In the genomic region with DNA sequence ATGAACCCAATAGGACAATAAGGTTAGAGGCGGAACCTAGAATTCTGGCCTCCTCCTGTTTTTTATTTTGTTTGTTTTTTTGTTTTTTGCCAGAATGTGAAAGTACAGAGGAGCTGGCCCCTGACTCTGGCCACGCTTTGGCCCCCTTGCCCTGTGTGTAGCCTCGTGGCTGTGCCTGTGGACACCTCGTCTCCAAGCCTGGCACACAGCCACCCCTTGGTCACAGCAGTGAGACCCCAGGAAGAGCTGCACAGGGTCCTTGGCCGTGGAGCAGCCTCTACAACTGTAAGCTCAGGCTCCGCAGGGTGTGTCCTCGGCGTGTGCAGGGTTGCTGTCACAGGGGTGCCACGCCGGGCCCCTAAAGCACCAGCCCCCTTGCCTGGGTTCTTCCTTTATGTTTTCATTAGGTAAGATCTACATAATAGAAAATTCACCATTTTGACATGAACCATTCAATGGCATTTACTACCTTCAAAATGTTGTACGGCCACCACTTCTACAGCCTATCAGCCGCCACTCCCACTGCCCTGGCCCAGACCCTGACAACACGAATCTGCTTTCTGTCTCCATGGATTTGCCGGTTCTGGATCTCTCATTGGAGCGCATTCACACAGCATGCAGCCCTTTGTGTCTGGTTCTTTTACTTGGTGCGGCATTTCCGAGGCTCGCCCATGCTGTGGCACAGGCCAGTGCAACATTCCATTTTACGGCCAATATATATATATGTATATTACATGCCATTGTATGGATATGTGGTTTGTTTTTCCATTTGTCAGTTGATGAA, we compare ENCODE assay signal across 21 cellular contexts. TPM values are rescaled to one million over a fixed set of nuclear protein-coding genes. Genes with fewer than 3 reads are reported as not detected.
DNase-seq lines count a peak whose midpoint lies in the region; ATAC-seq and TF ChIP-seq lines count a peak whose summit lies in the region.
"Had no signal": no experiment of that assay in that cellular context is flagged by ENCODE, and none has a peak within 500 bp of the region (broad histone marks: within the 10 kb centered on the region; RNA-seq: fewer than 3 reads in every experiment).

No MANE protein-coding gene starts in this region.

- ATAC-seq in activated CD8-positive, alpha-beta memory T cell treated with anti-CD3 and anti-CD28 coated beads, Interleukin-2, amount 10 ng/mL, durations not matched to agents 7 days and 5 days = no peak
- ATAC-seq in RWPE2 (ENCODE audit: low read depth) (no peak), GM18861 (IDR thresholded peaks at IDR 0.05; ENCODE audit: unreplicated experiment) (no peak)
- ATAC-seq in stimulated activated effector memory CD8-positive, alpha-beta T cell treated with anti-CD3 and anti-CD28 coated beads, Interleukin-12 subunit alpha, Interleukin-12 subunit beta, amount 100 ng/mL, for 72 hours = no peak
- ATAC-seq: GM23338, Panc1, T-helper 17 cell had no signal

- no peak overlapping the region for H3K4me3 ChIP-seq in RWPE2 (ENCODE audit: severe bottlenecking)
- H3K4me3 ChIP-seq in mesenchymal stem cell (ENCODE audit: insufficient read depth in 1 of 2, low read depth in 1 of 2, low read length in 2 of 2) = no peak overlapping the region
- H3K4me3 ChIP-seq: GM23338, thoracic aorta had no signal

- no peak overlapping the region for H4K8ac ChIP-seq in mesenchymal stem cell (ENCODE audit: low read length)

- H3K23ac ChIP-seq in mesenchymal stem cell (ENCODE audit: low read length in 2 of 2) = no peak overlapping the region

- H3K36me3 Mint-ChIP-seq in activated CD8-positive, alpha-beta memory T cell treated with anti-CD3 and anti-CD28 coated beads, Interleukin-2, amount 10 ng/mL, durations not matched to agents 7 days and 5 days = peaks cover 2% of the 10 kb centered on the region
- no peaks in the 10 kb centered on the region for H3K36me3 Mint-ChIP-seq in stimulated activated effector memory CD8-positive, alpha-beta T cell treated with anti-CD3 and anti-CD28 coated beads, Interleukin-12 subunit alpha, Interleukin-12 subunit beta, amount 100 ng/mL, for 72 hours

- no peak overlapping the region for H2AFZ ChIP-seq in mesenchymal stem cell (ENCODE audit: low read depth, low read length)
- H2AFZ ChIP-seq: GM23338 had no signal

- peak overlapping the region; percentile 68 for H4K91ac ChIP-seq in mesenchymal stem cell (ENCODE audit: low read length)

- H3K36me3 ChIP-seq in RWPE2 (ENCODE audit: low read depth) = no peaks in the 10 kb centered on the region
- peaks cover 15 to 19% of the 10 kb centered on the region in 2 experiments for H3K36me3 ChIP-seq in mesenchymal stem cell (ENCODE audit: control insufficient read depth in 1 of 2, insufficient read depth in 2 of 2, low read depth in 1 of 2, low read length in 2 of 2)
- H3K36me3 ChIP-seq: thoracic aorta had no signal

- H3K9me3 Mint-ChIP-seq in activated CD8-positive, alpha-beta memory T cell treated with anti-CD3 and anti-CD28 coated beads, Interleukin-2, amount 10 ng/mL, durations not matched to agents 7 days and 5 days (ENCODE audit: low read depth) = no peaks in the 10 kb centered on the region
- no peaks in the 10 kb centered on the region for H3K9me3 Mint-ChIP-seq in stimulated activated effector memory CD8-positive, alpha-beta T cell treated with anti-CD3 and anti-CD28 coated beads, Interleukin-12 subunit alpha, Interleukin-12 subunit beta, amount 100 ng/mL, for 72 hours
- H3K9me3 Mint-ChIP-seq: activated CD4-positive, alpha-beta T cell treated with anti-CD3 and anti-CD28 coated beads, Interleukin-2, amount 10 ng/mL, durations not matched to agents 7 days and 5 days had no signal

- no peaks in the 10 kb centered on the region for H3K27me3 ChIP-seq in RWPE2 (ENCODE audit: insufficient read depth, poor library complexity, severe bottlenecking)
- H3K27me3 ChIP-seq in mesenchymal stem cell (ENCODE audit: control insufficient read depth in 1 of 2, insufficient read depth in 1 of 2, low read length in 2 of 2) = no peaks in the 10 kb centered on the region

- TF ChIP-seq CTCF in RWPE2 (IDR thresholded peaks at IDR 0.05; ENCODE audit: poor library complexity, severe bottlenecking) = no peak

- no peak overlapping the region for H3K4me2 ChIP-seq in mesenchymal stem cell (ENCODE audit: low read length, poor library complexity, severe bottlenecking)
- H3K4me2 ChIP-seq: GM23338 had no signal

- CTCF ChIA-PET in activated CD8-positive, alpha-beta memory T cell treated with anti-CD3 and anti-CD28 coated beads, Interleukin-2, amount 10 ng/mL, durations not matched to agents 7 days and 5 days (lab: Charles Lee) = no interaction called here

- DNase-seq in activated CD8-positive, alpha-beta memory T cell treated with anti-CD3 and anti-CD28 coated beads for 24 hours = peak; percentile 49
- DNase-seq in activated CD8-positive, alpha-beta memory T cell treated with anti-CD3 and anti-CD28 coated beads, Interleukin-2, amount 10 ng/mL, durations not matched to agents 7 days and 5 days = no peak
- DNase-seq in RWPE2 (ENCODE audit: low spot score) = peak; percentile 45
- DNase-seq in mesenchymal stem cell = no peak
- DNase-seq in stimulated activated CD8-positive, alpha-beta memory T cell treated with anti-CD3 and anti-CD28 coated beads, Interleukin-4, amount 100 ng/mL, for 48 hours = peak; percentile 6
- no peak for DNase-seq in stimulated activated effector memory CD8-positive, alpha-beta T cell treated with anti-CD3 and anti-CD28 coated beads, Interleukin-12 subunit alpha, Interleukin-12 subunit beta, amount 100 ng/mL, for 72 hours (ENCODE audit: low spot score in 2 of 2)
- DNase-seq in NCI-H2107 treated with DMSO at 0.1 percent for 48 hours (lab: John Stamatoyannopoulos, UW; ENCODE audit: unreplicated experiment) = no peak
- DNase-seq: activated CD4-positive, alpha-beta T cell treated with anti-CD3 and anti-CD28 coated beads, Interleukin-2, amount 10 ng/mL, durations not matched to agents 7 days and 5 days; activated CD8-positive, alpha-beta memory T cell treated with anti-CD3 and anti-CD28 coated beads, Interleukin-2, amount 50 U/mL, for 4 hours; cortex of kidney; DND-41; NCI-H1105 treated with DMSO at 0.1 percent for 48 hours; NCI-H524; NK-92 treated with Interleukin-12 subunit alpha and Interleukin-12 subunit beta, amount 100 ng/mL, for 24 hours; T-helper 17 cell had no signal

- no peak overlapping the region for H3K9ac ChIP-seq in mesenchymal stem cell (ENCODE audit: low read length)

- no peak overlapping the region for H3K27ac Mint-ChIP-seq in activated CD8-positive, alpha-beta memory T cell treated with anti-CD3 and anti-CD28 coated beads, Interleukin-2, amount 10 ng/mL, durations not matched to agents 7 days and 5 days
- H3K27ac Mint-ChIP-seq in stimulated activated effector memory CD8-positive, alpha-beta T cell treated with anti-CD3 and anti-CD28 coated beads, Interleukin-12 subunit alpha, Interleukin-12 subunit beta, amount 100 ng/mL, for 72 hours = no peak overlapping the region
- H3K27ac Mint-ChIP-seq: activated CD4-positive, alpha-beta T cell treated with anti-CD3 and anti-CD28 coated beads, Interleukin-2, amount 10 ng/mL, durations not matched to agents 7 days and 5 days; GM23338; T-helper 17 cell had no signal

- H3K27me3 Mint-ChIP-seq in activated CD8-positive, alpha-beta memory T cell treated with anti-CD3 and anti-CD28 coated beads, Interleukin-2, amount 10 ng/mL, durations not matched to agents 7 days and 5 days = no peaks in the 10 kb centered on the region
- H3K27me3 Mint-ChIP-seq: activated CD4-positive, alpha-beta T cell treated with anti-CD3 and anti-CD28 coated beads, Interleukin-2, amount 10 ng/mL, durations not matched to agents 7 days and 5 days; T-helper 17 cell had no signal

- H2BK5ac ChIP-seq in mesenchymal stem cell (ENCODE audit: low read depth, low read length, poor library complexity, severe bottlenecking) = no peak overlapping the region

- H3K9me3 ChIP-seq in RWPE2 (ENCODE audit: severe bottlenecking) (no peaks in the 10 kb centered on the region), mesenchymal stem cell (ENCODE audit: control insufficient read depth, low read length) (peaks cover 5% of the 10 kb centered on the region)
- H3K9me3 ChIP-seq: thoracic aorta had no signal

- peaks cover 35% of the 10 kb centered on the region for H3K79me1 ChIP-seq in mesenchymal stem cell (replicated peaks; ENCODE audit: low read length, poor library complexity, severe bottlenecking)

- H2BK120ac ChIP-seq in mesenchymal stem cell (ENCODE audit: low read depth, low read length) = no peak overlapping the region

- no peaks in the 10 kb centered on the region for H3K4me1 Mint-ChIP-seq in activated CD8-positive, alpha-beta memory T cell treated with anti-CD3 and anti-CD28 coated beads, Interleukin-2, amount 10 ng/mL, durations not matched to agents 7 days and 5 days
- H3K4me1 Mint-ChIP-seq in stimulated activated effector memory CD8-positive, alpha-beta T cell treated with anti-CD3 and anti-CD28 coated beads, Interleukin-12 subunit alpha, Interleukin-12 subunit beta, amount 100 ng/mL, for 72 hours = peaks cover 14% of the 10 kb centered on the region

- H2BK12ac ChIP-seq in mesenchymal stem cell (ENCODE audit: low read length in 2 of 2) = no peak overlapping the region

- no peak overlapping the region for H2BK15ac ChIP-seq in mesenchymal stem cell (ENCODE audit: low read depth, poor library complexity, severe bottlenecking)

- 97% methylated on average over 15 of the region's 19 CpGs for WGBS in mesenchymal stem cell

- no peak overlapping the region for H3K18ac ChIP-seq in mesenchymal stem cell (ENCODE audit: low read depth in 1 of 2, low read length in 2 of 2)

- no peaks in the 10 kb centered on the region for H3K4me1 ChIP-seq in RWPE2 (ENCODE audit: insufficient read depth, poor library complexity, severe bottlenecking)
- H3K4me1 ChIP-seq in mesenchymal stem cell (ENCODE audit: control insufficient read depth, insufficient read depth, low read depth, low read length) = peaks cover 17% of the 10 kb centered on the region

- H2AK5ac ChIP-seq in mesenchymal stem cell (ENCODE audit: low read length, severe bottlenecking) = no peak overlapping the region

- H3K27ac ChIP-seq in RWPE2 (ENCODE audit: poor library complexity, severe bottlenecking) = no peak overlapping the region
- no peak overlapping the region for H3K27ac ChIP-seq in mesenchymal stem cell (ENCODE audit: low read length, poor library complexity, severe bottlenecking)
- H3K27ac ChIP-seq: 22Rv1, thoracic aorta had no signal

- H3K4ac ChIP-seq in mesenchymal stem cell (ENCODE audit: low read depth in 1 of 2, low read length in 2 of 2) = no peak overlapping the region

- no peak overlapping the region for H3K4me3 Mint-ChIP-seq in activated CD8-positive, alpha-beta memory T cell treated with anti-CD3 and anti-CD28 coated beads, Interleukin-2, amount 10 ng/mL, durations not matched to agents 7 days and 5 days
- H3K4me3 Mint-ChIP-seq in stimulated activated effector memory CD8-positive, alpha-beta T cell treated with anti-CD3 and anti-CD28 coated beads, Interleukin-12 subunit alpha, Interleukin-12 subunit beta, amount 100 ng/mL, for 72 hours = no peak overlapping the region
- H3K4me3 Mint-ChIP-seq: activated CD4-positive, alpha-beta T cell treated with anti-CD3 and anti-CD28 coated beads, Interleukin-2, amount 10 ng/mL, durations not matched to agents 7 days and 5 days; GM23338; nephron; T-helper 17 cell had no signal

- no peak overlapping the region for H3K14ac ChIP-seq in mesenchymal stem cell (ENCODE audit: low read length in 2 of 2)

RNA-seq across cellular contexts. Expression of gene AMZ1, which starts 51.0 kb away (rescaled TPM):
- total RNA-seq in activated CD8-positive, alpha-beta memory T cell treated with anti-CD3 and anti-CD28 coated beads, Interleukin-2, amount 10 ng/mL, durations not matched to agents 7 days and 5 days = under 1 TPM; 0.29 to 0.40 TPM
- polyA plus RNA-seq in mesenchymal stem cell (2013, experiment 1 of 2) = 0.06 TPM
- polyA plus RNA-seq in mesenchymal stem cell (2013, experiment 2 of 2) = 0.07 TPM

Comparison
In these comparisons a context has a peak if more than half of its experiments do, and no peak if none do; other contexts are left out.
1. DNase-seq: peak in activated CD8-positive, alpha-beta memory T cell treated with anti-CD3 and anti-CD28 coated beads for 24 hours (single experiment), RWPE2 (single experiment) and stimulated activated CD8-positive, alpha-beta memory T cell treated with anti-CD3 and anti-CD28 coated beads, Interleukin-4, amount 100 ng/mL, for 48 hours (single experiment); none in activated CD8-positive, alpha-beta memory T cell treated with anti-CD3 and anti-CD28 coated beads, Interleukin-2, amount 10 ng/mL, durations not matched to agents 7 days and 5 days (single experiment), mesenchymal stem cell (single experiment), stimulated activated effector memory CD8-positive, alpha-beta T cell treated with anti-CD3 and anti-CD28 coated beads, Interleukin-12 subunit alpha, Interleukin-12 subunit beta, amount 100 ng/mL, for 72 hours (0 of 2) and NCI-H2107 treated with DMSO at 0.1 percent for 48 hours (single experiment).